In the genomic region with DNA sequence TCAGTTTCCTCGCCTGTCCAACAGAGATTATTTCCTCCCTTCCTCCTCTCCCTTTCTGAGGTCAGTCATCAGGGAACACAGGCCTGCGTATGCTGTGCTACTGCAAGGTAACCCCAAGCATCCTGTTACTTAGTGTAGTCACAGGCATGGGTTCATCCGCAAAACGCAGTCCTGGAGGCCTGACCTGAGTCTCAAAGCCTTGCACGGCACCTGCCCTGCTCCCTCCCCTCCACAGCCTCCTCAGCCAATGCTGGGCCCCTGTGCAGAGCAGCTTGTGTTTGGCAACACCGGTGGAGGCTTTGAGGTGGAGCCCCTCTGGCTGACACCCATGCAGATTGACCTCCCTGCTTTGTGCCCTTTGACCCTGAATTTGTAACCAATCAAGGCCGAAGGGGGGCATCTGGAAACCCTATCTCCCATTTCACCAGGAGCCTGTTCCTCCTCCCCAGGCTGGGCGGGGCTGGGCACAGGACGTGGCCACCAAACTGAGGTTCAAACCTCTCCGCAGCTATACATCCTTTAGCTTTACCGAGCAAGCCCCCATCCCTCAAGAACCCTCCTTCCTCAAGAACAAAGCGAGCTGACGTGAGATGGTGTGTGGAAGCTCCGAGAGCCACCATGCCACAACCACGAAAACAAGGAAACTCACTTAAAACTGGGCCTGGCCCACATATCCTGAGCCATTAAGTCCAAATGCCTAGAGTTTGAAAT, we compare ENCODE assay signal across 1 cellular context.
A peak's percentile ranks its signal among the peaks of the same experiment; 100 is the strongest.
TF ChIP-seq lines count a peak whose summit lies in the region.

No MANE protein-coding gene starts in this region.

TF ChIP-seq in HepG2, 621 proteins besides CTCF, POLR2A, EP300 and RAD21:
- TF ChIP-seq ZNF607 (CRISPR knock-in tag; IDR thresholded peaks at IDR 0.05; ENCODE audit: borderline replicate concordance): no peak
- peak; percentile 53 for TF ChIP-seq AGO2 (optimal IDR thresholded peaks at IDR 0.05; ENCODE audit: low read depth, low read length)
- TF ChIP-seq RBM22 (optimal IDR thresholded peaks at IDR 0.05; ENCODE audit: low read length): peak; percentile 14
- TF ChIP-seq ZNF850 (CRISPR knock-in tag; conservative IDR thresholded peaks at IDR 0.05): no peak
- TF ChIP-seq ZNF577 (CRISPR knock-in tag; IDR thresholded peaks at IDR 0.05; ENCODE audit: borderline replicate concordance, low read depth): no peak
- TF ChIP-seq FOSL1 (CRISPR knock-in tag; IDR thresholded peaks at IDR 0.05; ENCODE audit: borderline replicate concordance): no peak
